25 cellular contexts compared by ENCODE assay signal in genomic region chr1:228332797-228333738, GRCh38.
DNase-seq lines count a peak whose midpoint lies in the region; ATAC-seq and TF ChIP-seq lines count a peak whose summit lies in the region.
"Had no signal": no experiment of that assay in that cellular context is flagged by ENCODE, and none has a peak within 500 bp of the region (broad histone marks: within the 10 kb centered on the region; RNA-seq: fewer than 3 reads in every experiment).

No MANE protein-coding gene starts in this region.

- H3K27me3 Mint-ChIP-seq in osteocyte (ENCODE audit: unreplicated experiment) (no peaks in the 10 kb centered on the region), WTC11 (ENCODE audit: low read depth) (no peaks in the 10 kb centered on the region)
- H3K27me3 Mint-ChIP-seq: CD4-positive, CD25-positive, alpha-beta regulatory T cell; stimulated activated naive CD8-positive, alpha-beta T cell treated with anti-CD3 and anti-CD28 coated beads, Interleukin-15, Interleukin-2, amounts not matched to agents 100 ng/mL and 50 ng/mL, for 24 hours had no signal

- H3K4me3 ChIP-seq in right cardiac atrium (ENCODE audit: low read length) (no peak overlapping the region), upper lobe of right lung (no peak overlapping the region), OCI-LY7 (ENCODE audit: low read depth, low read length, poor library complexity, severe bottlenecking) (no peak overlapping the region)
- H3K4me3 ChIP-seq: breast epithelium, lung, right atrium auricular region, tibial nerve had no signal

- H2AFZ ChIP-seq in OCI-LY7 (ENCODE audit: low read length): no peak overlapping the region

- BruUV-seq in OCI-LY7 (replicated peaks; lab: Mats Ljungman, UMichigan): no TSS peak

- H3K4me1 Mint-ChIP-seq in osteocyte (ENCODE audit: unreplicated experiment) (no peaks in the 10 kb centered on the region), WTC11 (no peaks in the 10 kb centered on the region)
- H3K4me1 Mint-ChIP-seq: CD4-positive, CD25-positive, alpha-beta regulatory T cell; immature natural killer cell had no signal

- 93% methylated on average over 17 of the region's 17 CpGs for WGBS in right cardiac atrium

- POLR2A ChIA-PET in OCI-LY7 (lab: Charles Lee) (no interaction called here), WTC11 (lab: Charles Lee) (interaction anchor here (0.7 kb wide), 1 partner anchor 124 kb away, joined by 3 read pairs; no protein-coding TSS in a partner anchor)

- DNase-seq in left ventricle myocardium superior (peak; percentile 29), right cardiac atrium (no peak), islet precursor cell (peak; percentile 38), osteocyte (ENCODE audit: extremely low spot score, unreplicated experiment) (peak; percentile 82), upper lobe of right lung (peak; percentile 49), OCI-LY7 (ENCODE audit: low spot score) (no peak), WTC11 (ENCODE audit: low spot score) (no peak)
- DNase-seq in stimulated activated CD4-positive, alpha-beta T cell treated with anti-CD3 and anti-CD28 coated beads, Interleukin-15, amount 100 ng/mL, for 24 hours: no peak
- DNase-seq: activated CD4-positive, alpha-beta T cell treated with anti-CD3 and anti-CD28 coated beads, Interleukin-2, amount 50 U/mL, for 1 hour; activated gamma-delta T cell; CD4-positive, CD25-positive, alpha-beta regulatory T cell; effector memory CD4-positive, alpha-beta T cell; foreskin melanocyte; hippocampal formation; immature natural killer cell; NCI-H1092; NCI-H187; NCI-H69 had no signal

- no peaks in the 10 kb centered on the region for H4K20me1 ChIP-seq in OCI-LY7 (ENCODE audit: insufficient read depth, low read length)

- no peak overlapping the region for H3K4me2 ChIP-seq in OCI-LY7 (ENCODE audit: low read length)

- no peaks in the 10 kb centered on the region for H3K36me3 Mint-ChIP-seq in osteocyte (ENCODE audit: unreplicated experiment)
- peaks cover 10% of the 10 kb centered on the region for H3K36me3 Mint-ChIP-seq in WTC11
- H3K36me3 Mint-ChIP-seq: CD4-positive, CD25-positive, alpha-beta regulatory T cell; immature natural killer cell had no signal

- no peaks in the 10 kb centered on the region for H3K27me3 ChIP-seq in right cardiac atrium (ENCODE audit: control insufficient read depth, insufficient read depth)
- H3K27me3 ChIP-seq in upper lobe of right lung: no peaks in the 10 kb centered on the region
- H3K27me3 ChIP-seq: breast epithelium, right atrium auricular region, tibial nerve had no signal

- H3K9me3 Mint-ChIP-seq in osteocyte (ENCODE audit: unreplicated experiment): no peaks in the 10 kb centered on the region
- H3K9me3 Mint-ChIP-seq in WTC11: no peaks in the 10 kb centered on the region
- H3K9me3 Mint-ChIP-seq: CD4-positive, CD25-positive, alpha-beta regulatory T cell; immature natural killer cell; stimulated activated naive CD8-positive, alpha-beta T cell treated with anti-CD3 and anti-CD28 coated beads, Interleukin-15, Interleukin-2, amounts not matched to agents 100 ng/mL and 50 ng/mL, for 24 hours; T-helper 1 cell treated with Interleukin-12 subunit alpha and Interleukin-12 subunit beta and Interleukin-4 antibody, amounts not matched to agents 30 μg/mL and 1 μg/mL, for 36 hours had no signal

- CTCF ChIA-PET in OCI-LY7 (lab: Charles Lee; ENCODE audit: unreplicated experiment) (no interaction called here), WTC11 (lab: Charles Lee) (interaction anchor here (0.8 kb wide), 1 partner anchor 7 kb away, joined by 4 read pairs; no protein-coding TSS in a partner anchor)

- intact Hi-C loops in left ventricle myocardium superior (cut with micrococcal nuclease): no loop called here
- intact Hi-C loops in right cardiac atrium (cut with DNase I): no loop called here
- intact Hi-C loops in upper lobe of right lung (cut with DNase I): no loop called here
- intact Hi-C loops in OCI-LY7 (cut with micrococcal nuclease; ENCODE audit: unreplicated experiment): no loop called here

- H3K27ac ChIP-seq in right cardiac atrium (ENCODE audit: low read length) (no peak overlapping the region), upper lobe of right lung (no peak overlapping the region), OCI-LY7 (ENCODE audit: low read depth, low read length, poor library complexity, severe bottlenecking) (no peak overlapping the region)
- H3K27ac ChIP-seq: breast epithelium, right atrium auricular region, tibial nerve had no signal

- no peaks in the 10 kb centered on the region for H3K79me2 ChIP-seq in OCI-LY7 (ENCODE audit: insufficient read depth, low read depth, low read length)

- ATAC-seq in left ventricle myocardium superior (no peak), right cardiac atrium (no peak), upper lobe of right lung (peak; percentile 7), WTC11 (no peak)
- ATAC-seq: esophagus mucosa had no signal

- H3K4me1 ChIP-seq in right cardiac atrium (ENCODE audit: control insufficient read depth, insufficient read depth, low read length): no peaks in the 10 kb centered on the region
- H3K4me1 ChIP-seq in upper lobe of right lung: no peaks in the 10 kb centered on the region
- H3K4me1 ChIP-seq in OCI-LY7 (ENCODE audit: insufficient read depth, low read length, poor library complexity, severe bottlenecking): no peaks in the 10 kb centered on the region
- H3K4me1 ChIP-seq: breast epithelium, right atrium auricular region, tibial nerve had no signal

- H3K9me2 ChIP-seq in OCI-LY7 (ENCODE audit: insufficient read depth, low read length): no peaks in the 10 kb centered on the region

- H3K9me3 ChIP-seq in right cardiac atrium (ENCODE audit: control insufficient read depth, low read length): no peaks in the 10 kb centered on the region
- H3K9me3 ChIP-seq in upper lobe of right lung: no peaks in the 10 kb centered on the region
- H3K9me3 ChIP-seq in OCI-LY7 (ENCODE audit: low read length): no peaks in the 10 kb centered on the region
- H3K9me3 ChIP-seq: breast epithelium, right atrium auricular region, tibial nerve had no signal

- H3K36me3 ChIP-seq in upper lobe of right lung: peaks cover 8% of the 10 kb centered on the region
- no peaks in the 10 kb centered on the region for H3K36me3 ChIP-seq in OCI-LY7 (ENCODE audit: insufficient read depth, low read length)
- H3K36me3 ChIP-seq: breast epithelium had no signal

- H3K27ac Mint-ChIP-seq in osteocyte (ENCODE audit: unreplicated experiment) (no peak overlapping the region), WTC11 (no peak overlapping the region)
- H3K27ac Mint-ChIP-seq: CD4-positive, CD25-positive, alpha-beta regulatory T cell; immature natural killer cell; stimulated activated naive CD8-positive, alpha-beta T cell treated with anti-CD3 and anti-CD28 coated beads, Interleukin-15, Interleukin-2, amounts not matched to agents 100 ng/mL and 50 ng/mL, for 24 hours; T-helper 1 cell treated with Interleukin-12 subunit alpha and Interleukin-12 subunit beta and Interleukin-4 antibody, amounts not matched to agents 30 μg/mL and 1 μg/mL, for 36 hours had no signal

- TF ChIP-seq CTCF in osteocyte (IDR thresholded peaks at IDR 0.05): no peak
- TF ChIP-seq CTCF in upper lobe of right lung (IDR thresholded peaks at IDR 0.05): no peak
- TF ChIP-seq CTCF in OCI-LY7 (conservative IDR thresholded peaks at IDR 0.05; ENCODE audit: low read length): no peak
- no peak for TF ChIP-seq CTCF in WTC11 (IDR thresholded peaks at IDR 0.05)

- H3K4me3 Mint-ChIP-seq in osteocyte (ENCODE audit: unreplicated experiment): no peak overlapping the region
- no peak overlapping the region for H3K4me3 Mint-ChIP-seq in WTC11
- H3K4me3 Mint-ChIP-seq: CD4-positive, CD25-positive, alpha-beta regulatory T cell; immature natural killer cell; stimulated activated naive CD8-positive, alpha-beta T cell treated with anti-CD3 and anti-CD28 coated beads, Interleukin-15, Interleukin-2, amounts not matched to agents 100 ng/mL and 50 ng/mL, for 24 hours; T-helper 1 cell treated with Interleukin-12 subunit alpha and Interleukin-12 subunit beta and Interleukin-4 antibody, amounts not matched to agents 30 μg/mL and 1 μg/mL, for 36 hours had no signal

TF ChIP-seq in WTC11, 78 proteins besides CTCF, POLR2A, EP300 and RAD21:
- TF ChIP-seq CREB1 (CRISPR knock-in tag; IDR thresholded peaks at IDR 0.05) (no peak), NFATC4 (CRISPR knock-in tag; IDR thresholded peaks at IDR 0.05) (no peak), E2F1 (CRISPR knock-in tag; IDR thresholded peaks at IDR 0.05) (no peak)

Comparison
In these comparisons a context has a peak if more than half of its experiments do, and no peak if none do; other contexts are left out.
1. DNase-seq: peak in left ventricle myocardium superior (single experiment), islet precursor cell (single experiment), osteocyte (single experiment) and upper lobe of right lung (single experiment); none in right cardiac atrium (0 of 3), OCI-LY7 (single experiment), stimulated activated CD4-positive, alpha-beta T cell treated with anti-CD3 and anti-CD28 coated beads, Interleukin-15, amount 100 ng/mL, for 24 hours (single experiment) and WTC11 (single experiment).